ENCODE assay signal across 21 cellular contexts in genomic region chr2:195363496-195363895, GRCh38.
DNase-seq lines count a peak whose midpoint lies in the region; ATAC-seq and TF ChIP-seq lines count a peak whose summit lies in the region.
"Had no signal": no experiment of that assay in that cellular context is flagged by ENCODE, and none has a peak within 500 bp of the region (broad histone marks: within the 10 kb centered on the region; RNA-seq: fewer than 3 reads in every experiment).

No MANE protein-coding gene starts in this region.

- no peaks in the 10 kb centered on the region for H3K36me3 Mint-ChIP-seq in MCF 10A (ENCODE audit: insufficient read depth, unreplicated experiment)

- CTCF ChIA-PET in MCF 10A (lab: Yijun Ruan, JAX) = interaction anchor here (0.6 to 1.3 kb wide), 2 partner anchors 29 to 296 kb away, joined by 3 read pairs; no protein-coding TSS in a partner anchor

- TF ChIP-seq CTCF in MCF 10A (IDR thresholded peaks at IDR 0.05; ENCODE audit: unreplicated experiment) (no peak), breast epithelium (IDR thresholded peaks at IDR 0.05) (no peak), omental fat pad (IDR thresholded peaks at IDR 0.05) (no peak)

- BruUV-seq in MCF 10A (replicated peaks; lab: Mats Ljungman, UMichigan) = no TSS peak

- no peaks in the 10 kb centered on the region for H3K36me3 ChIP-seq in breast epithelium

- no peak overlapping the region for H3K4me3 Mint-ChIP-seq in MCF 10A (ENCODE audit: unreplicated experiment)
- H3K4me3 Mint-ChIP-seq: activated CD4-positive, alpha-beta T cell treated with anti-CD3 and anti-CD28 coated beads for 36 hours; CD8-positive, alpha-beta memory T cell; naive B cell had no signal

- POLR2A ChIA-PET in MCF 10A (lab: Yijun Ruan, JAX) = interaction anchor here (0.7 to 2.9 kb wide), 4 partner anchors 41 to 293 kb away, joined by 3 to 12 read pairs (median 4); partner anchors contain the start of gene SLC39A10

- H3K27ac ChIP-seq in breast epithelium = no peak overlapping the region

- ATAC-seq in omental fat pad (ENCODE audit: low FRiP score) = no peak
- ATAC-seq in GM19452 (IDR thresholded peaks at IDR 0.05; ENCODE audit: unreplicated experiment) = no peak
- no peak for ATAC-seq in sciatic nerve
- ATAC-seq: left lobe of liver had no signal

- no peaks in the 10 kb centered on the region for H3K9me3 ChIP-seq in breast epithelium

- peaks cover 18% of the 10 kb centered on the region for H3K9me3 Mint-ChIP-seq in MCF 10A (ENCODE audit: unreplicated experiment)

- no peak for TF ChIP-seq POLR2A in breast epithelium (IDR thresholded peaks at IDR 0.05)

- peaks cover 13% of the 10 kb centered on the region for H3K4me1 Mint-ChIP-seq in MCF 10A (ENCODE audit: insufficient read depth, unreplicated experiment)
- H3K4me1 Mint-ChIP-seq: naive B cell had no signal

- no peaks in the 10 kb centered on the region for H3K27me3 ChIP-seq in breast epithelium

- DNase-seq in MCF 10A (ENCODE audit: unreplicated experiment) (peak; percentile 16), breast epithelium (ENCODE audit: low spot score in 2 of 2) (no peak), astrocyte of the hippocampus (ENCODE audit: low read depth, low spot score) (peak; percentile 70), glomerular endothelial cell (ENCODE audit: extremely low read depth, low read depth, low spot score) (peak; percentile 3), omental fat pad (ENCODE audit: low spot score) (no peak), sciatic nerve (ENCODE audit: low spot score) (no peak), SK-N-DZ (ENCODE audit: low spot score) (no peak)
- DNase-seq: 8988T; activated CD4-positive, alpha-beta T cell treated with anti-CD3 and anti-CD28 coated beads for 36 hours; activated CD8-positive, alpha-beta memory T cell treated with anti-CD3 and anti-CD28 coated beads, Interleukin-2, amount 50 U/mL, for 48 hours; activated naive CD4-positive, alpha-beta T cell treated with anti-CD3 and anti-CD28 coated beads, Interleukin-2, amount 50 U/mL, for 16 hours; CD8-positive, alpha-beta memory T cell; GF-D8; hypothalamus; MM.1S; naive B cell; NCI-H2081; NCI-H82; stimulated activated CD4-positive, alpha-beta T cell treated with anti-CD3 and anti-CD28 coated beads, Interleukin-15, amount 100 ng/mL, for 24 hours had no signal

- intact Hi-C loops in MCF 10A (cut with micrococcal nuclease) (no loop called here), breast epithelium (cut with DNase I; ENCODE audit: low total_unique reads) (no loop called here), sciatic nerve (cut with DNase I) (no loop called here)

- H3K4me3 ChIP-seq in breast epithelium = no peak overlapping the region

- H3K27ac Mint-ChIP-seq in MCF 10A (ENCODE audit: low read depth, unreplicated experiment) = peak overlapping the region; percentile 67
- H3K27ac Mint-ChIP-seq: activated CD4-positive, alpha-beta T cell treated with anti-CD3 and anti-CD28 coated beads for 36 hours; CD8-positive, alpha-beta memory T cell; naive B cell had no signal

- H3K27me3 Mint-ChIP-seq in MCF 10A (ENCODE audit: insufficient read depth, unreplicated experiment) = no peaks in the 10 kb centered on the region
- H3K27me3 Mint-ChIP-seq: activated CD4-positive, alpha-beta T cell treated with anti-CD3 and anti-CD28 coated beads for 36 hours; CD8-positive, alpha-beta memory T cell had no signal

- no peaks in the 10 kb centered on the region for H3K4me1 ChIP-seq in breast epithelium

Comparison
In these comparisons a context has a peak if more than half of its experiments do, and no peak if none do; other contexts are left out.
1. DNase-seq: peak in MCF 10A (single experiment), astrocyte of the hippocampus (single experiment) and glomerular endothelial cell (single experiment); none in breast epithelium (0 of 2), omental fat pad (single experiment), sciatic nerve (single experiment) and SK-N-DZ (single experiment).